ENCODE assay signal across 8 cellular contexts in genomic region chr4:82798168-82799005, GRCh38. TPM values are rescaled to one million over a fixed set of nuclear protein-coding genes. Genes with fewer than 3 reads are reported as not detected.
A peak's percentile ranks its signal among the peaks of the same experiment; 100 is the strongest.
DNase-seq lines count a peak whose midpoint lies in the region; ATAC-seq and TF ChIP-seq lines count a peak whose summit lies in the region.

TSS of gene SCD5 (minus strand) at chr4:82798796. CDS start at chr4:82798537, 259 bp downstream.

- H3K4me3 ChIP-seq in HUES48 (ENCODE audit: low read depth, low read length) (peak within 1 kb of the TSS; percentile 64), SJCRH30 (peak within 1 kb of the TSS; percentile 90), ovary (peak within 1 kb of the TSS; percentile 80)

- peak; percentile 40 for TF ChIP-seq POLR2A in ovary (IDR thresholded peaks at IDR 0.05)

- no peaks in the 10 kb centered on the region for H3K36me3 ChIP-seq in HUES48 (ENCODE audit: control insufficient read depth, insufficient read depth, low read length)
- H3K36me3 ChIP-seq in SJCRH30, result peaks cover 5% of the 10 kb centered on the region; the same call in 1 of the 2 replicates
- no peaks in the 10 kb centered on the region for H3K36me3 ChIP-seq in ovary

- H3K27ac ChIP-seq in HUES48 (ENCODE audit: low read depth, low read length), result no peak within 1 kb of the TSS
- H3K27ac ChIP-seq in SJCRH30, result peak within 1 kb of the TSS; percentile 71
- H3K27ac ChIP-seq in ovary, result peak within 1 kb of the TSS; percentile 57 to 86

- TF ChIP-seq EP300 in ovary (IDR thresholded peaks at IDR 0.05), result no peak

- H3K9me3 Mint-ChIP-seq in activated naive CD8-positive, alpha-beta T cell treated with anti-CD3 and anti-CD28 coated beads, Interleukin-2, amount 50 U/mL, for 24 hours, result no peaks in the 10 kb centered on the region
- no peaks in the 10 kb centered on the region for H3K9me3 Mint-ChIP-seq in type B pancreatic cell

- H3K27me3 Mint-ChIP-seq in activated naive CD8-positive, alpha-beta T cell treated with anti-CD3 and anti-CD28 coated beads, Interleukin-2, amount 50 U/mL, for 24 hours, result peaks cover 45% of the 10 kb centered on the region
- peaks cover 36% of the 10 kb centered on the region for H3K27me3 Mint-ChIP-seq in type B pancreatic cell

- ATAC-seq in GM21447 (IDR thresholded peaks at IDR 0.05; ENCODE audit: unreplicated experiment) (peak; percentile 90), Right ventricle myocardium superior (ENCODE audit: poor library complexity) (peak; percentile 94)
- peak; percentile 95 for ATAC-seq in activated naive CD8-positive, alpha-beta T cell treated with anti-CD3 and anti-CD28 coated beads, Interleukin-2, amount 50 U/mL, for 24 hours

- WGBS in ovary, 3 donors, result 0 to 1% (median 1%) methylated on average over 61 to 94 of the region's 94 CpGs

- TF ChIP-seq CTCF in ovary (IDR thresholded peaks at IDR 0.05) (no peak), type B pancreatic cell (conservative IDR thresholded peaks at IDR 0.05) (no peak)

- H3K27me3 ChIP-seq in HUES48 (ENCODE audit: control insufficient read depth, insufficient read depth, low read length), result peaks cover 100% of the 10 kb centered on the region
- H3K27me3 ChIP-seq in SJCRH30, result no peaks in the 10 kb centered on the region
- H3K27me3 ChIP-seq in ovary, result no peaks in the 10 kb centered on the region

- H3K4me1 ChIP-seq in HUES48 (ENCODE audit: control insufficient read depth, insufficient read depth, low read length) (peaks cover 13% of the 10 kb centered on the region), SJCRH30 (peaks cover 16% of the 10 kb centered on the region), ovary (ENCODE audit: insufficient read depth) (peaks cover 10% of the 10 kb centered on the region)

- peaks cover 13% of the 10 kb centered on the region for H3K4me1 Mint-ChIP-seq in activated naive CD8-positive, alpha-beta T cell treated with anti-CD3 and anti-CD28 coated beads, Interleukin-2, amount 50 U/mL, for 24 hours
- peaks cover 22% of the 10 kb centered on the region for H3K4me1 Mint-ChIP-seq in type B pancreatic cell (ENCODE audit: unreplicated experiment)

- DNase-seq in DMS 273 (lab: John Stamatoyannopoulos, UW; ENCODE audit: unreplicated experiment) (peak; percentile 89), SJCRH30 (peak; percentile 92 to 97), Right ventricle myocardium superior (peak; percentile 82), ovary (peak; percentile 82 to 87 (median 83)), type B pancreatic cell (ENCODE audit: extremely low spot score, unreplicated experiment) (peak; percentile 82)
- DNase-seq in activated naive CD8-positive, alpha-beta T cell treated with anti-CD3 and anti-CD28 coated beads, Interleukin-2, amount 50 U/mL, for 24 hours, result peak; percentile 58

- H3K9ac ChIP-seq in HUES48 (ENCODE audit: low read depth, low read length), result no peak within 1 kb of the TSS

- intact Hi-C loops in Right ventricle myocardium superior (cut with DNase I) (no loop called here), ovary (cut with DNase I) (loop anchor here in 2 of 4 donors (5.0 to 10.0 kb wide), 4 partner anchors 66 to 234 kb away; partner anchors contain the start of genes SEC31A (in 1 of the 2) and TMEM150C (in 1 of the 2))

- H3K4me3 Mint-ChIP-seq in activated naive CD8-positive, alpha-beta T cell treated with anti-CD3 and anti-CD28 coated beads, Interleukin-2, amount 50 U/mL, for 24 hours, result peak within 1 kb of the TSS; percentile 74
- H3K4me3 Mint-ChIP-seq in type B pancreatic cell, result peak within 1 kb of the TSS; percentile 97

- no peak within 1 kb of the TSS for H3K27ac Mint-ChIP-seq in activated naive CD8-positive, alpha-beta T cell treated with anti-CD3 and anti-CD28 coated beads, Interleukin-2, amount 50 U/mL, for 24 hours
- H3K27ac Mint-ChIP-seq in type B pancreatic cell, result peak within 1 kb of the TSS; percentile 73

- H3K36me3 Mint-ChIP-seq in activated naive CD8-positive, alpha-beta T cell treated with anti-CD3 and anti-CD28 coated beads, Interleukin-2, amount 50 U/mL, for 24 hours (ENCODE audit: low read depth), result no peaks in the 10 kb centered on the region
- H3K36me3 Mint-ChIP-seq in type B pancreatic cell, result peaks cover 8% of the 10 kb centered on the region

- no peaks in the 10 kb centered on the region for H3K9me3 ChIP-seq in HUES48 (ENCODE audit: control insufficient read depth, insufficient read depth, low read length)
- H3K9me3 ChIP-seq in SJCRH30 (replicated peaks), result no peaks in the 10 kb centered on the region
- H3K9me3 ChIP-seq in ovary, result no peaks in the 10 kb centered on the region

RNA-seq across cellular contexts. Expression of gene SCD5, which starts in this region (rescaled TPM):
- total RNA-seq in SJCRH30 (2014; rRNA removed; shearing (Covaris generic)), result 78.1 and 86.0 TPM in 2 replicates
- total RNA-seq in Right ventricle myocardium superior (4.9 TPM), ovary (100 to 1,000 TPM in 5 of 7 donors, 10 to 100 TPM in 2; 96.3 to 203 (median 119) TPM), type B pancreatic cell (ENCODE audit: low replicate concordance) (22.5 and 36.6 TPM in 2 replicates)
- 100 to 1,000 TPM in 1 of 2 donors, 10 to 100 TPM in 1; 99.3 to 174 TPM for polyA plus RNA-seq in ovary
